In the genomic region with DNA sequence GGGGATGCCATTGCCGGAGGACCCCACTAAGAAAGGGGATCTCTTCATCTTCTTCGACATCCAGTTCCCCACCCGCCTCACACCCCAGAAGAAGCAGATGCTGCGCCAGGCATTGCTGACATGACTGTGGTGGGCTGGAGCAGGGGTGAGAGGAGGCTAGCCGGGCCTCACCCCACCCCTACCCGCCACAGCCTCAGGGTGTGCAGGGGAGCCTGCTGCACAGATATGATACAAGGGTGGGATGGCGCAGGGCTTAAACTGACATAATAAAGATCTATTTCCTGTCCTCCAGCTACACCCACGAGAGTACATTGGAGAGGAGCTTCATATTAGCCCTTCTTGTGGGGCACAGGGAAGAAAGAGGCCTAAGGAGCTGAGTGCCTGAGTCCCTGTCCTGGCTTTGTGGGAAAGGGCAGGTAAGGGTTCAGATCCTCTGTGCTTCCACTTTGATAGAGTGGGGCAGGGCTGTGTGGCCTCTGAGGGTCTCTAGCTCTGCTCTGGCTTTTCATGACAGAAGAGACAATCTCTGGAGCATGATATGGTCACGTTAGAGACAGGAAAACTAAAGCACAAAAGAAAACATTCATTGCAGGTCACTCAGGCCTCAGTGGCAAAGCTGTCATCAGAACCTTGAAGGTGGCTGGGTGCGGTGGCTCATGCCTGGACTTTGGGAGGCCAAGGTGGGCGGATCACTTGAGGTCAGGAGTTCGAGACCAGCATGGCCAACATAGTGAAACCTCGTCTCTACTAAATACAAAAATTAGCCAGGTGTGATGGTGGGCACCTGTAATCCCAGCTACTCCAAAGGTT, we compare ENCODE assay signal across 13 cellular contexts. TPM values are rescaled to one million over a fixed set of nuclear protein-coding genes. Genes with fewer than 3 reads are reported as not detected.
A peak's percentile ranks its signal among the peaks of the same experiment; 100 is the strongest.
DNase-seq lines count a peak whose midpoint lies in the region; ATAC-seq and TF ChIP-seq lines count a peak whose summit lies in the region.
"Had no signal": no experiment of that assay in that cellular context is flagged by ENCODE, and none has a peak within 500 bp of the region (broad histone marks: within the 10 kb centered on the region; RNA-seq: fewer than 3 reads in every experiment).

No MANE protein-coding gene starts in this region.

- intact Hi-C loops in dorsolateral prefrontal cortex (cut with DNase I), result loop anchor here in 1 of 2 donors (5.0 to 10.0 kb wide), 2 partner anchors 202 to 355 kb away; partner anchors contain the start of genes C2CD3 and PPME1

- ATAC-seq in HG02759 (IDR thresholded peaks at IDR 0.05; ENCODE audit: unreplicated experiment), result no peak
- ATAC-seq: pancreas had no signal

- H3K9me3 Mint-ChIP-seq in T-helper 2 cell treated with Interferon-gamma antibody and Interleukin-4, amounts not matched to agents 5 μg/mL and 100 μg/mL, for 36 hours, result no peaks in the 10 kb centered on the region

- peak; percentile 20 for DNase-seq in stimulated activated CD4-positive, alpha-beta T cell treated with anti-CD3 and anti-CD28 coated beads, Interleukin-4, amount 100 ng/mL, for 24 hours
- no peak for DNase-seq in stimulated activated CD4-positive, alpha-beta T cell treated with anti-CD3 and anti-CD28 coated beads, Interleukin-1b, Interleukin-23, amount 100 ng/mL, for 48 hours
- no peak for DNase-seq in T-helper 2 cell treated with Interferon-gamma antibody and Interleukin-4, amounts not matched to agents 5 μg/mL and 100 μg/mL, for 36 hours (ENCODE audit: low spot score)
- peak; percentile 84 to 88 for DNase-seq in erythroblast (lab: John Stamatoyannopoulos, UW)
- DNase-seq in OCI-M2 (lab: John Stamatoyannopoulos, UW; ENCODE audit: unreplicated experiment), result no peak
- DNase-seq in dorsolateral prefrontal cortex, result no peak
- DNase-seq in NCI-H1436 treated with DMSO at 0.1 percent for 48 hours (lab: John Stamatoyannopoulos, UW), result no peak
- DNase-seq: C1 segment of cervical spinal cord; stimulated activated CD4-positive, alpha-beta T cell treated with anti-CD3 and anti-CD28 coated beads, Interleukin-4, amount 100 ng/mL, for 1 hour had no signal

- no peaks in the 10 kb centered on the region for H3K27me3 ChIP-seq in dorsolateral prefrontal cortex
- H3K27me3 ChIP-seq: pancreas had no signal

- peaks cover 54% of the 10 kb centered on the region for H3K4me1 Mint-ChIP-seq in T-helper 2 cell treated with Interferon-gamma antibody and Interleukin-4, amounts not matched to agents 5 μg/mL and 100 μg/mL, for 36 hours (ENCODE audit: low read depth)

- H3K27ac ChIP-seq in dorsolateral prefrontal cortex, result no peak overlapping the region
- H3K27ac ChIP-seq: pancreas had no signal

- peak; percentile 77 for TF ChIP-seq POLR2A in erythroblast (IDR thresholded peaks at IDR 0.05; ENCODE audit: low read length)

- H3K4me3 ChIP-seq in dorsolateral prefrontal cortex, result no peak overlapping the region
- H3K4me3 ChIP-seq: pancreas had no signal

- TF ChIP-seq CTCF in dorsolateral prefrontal cortex (IDR thresholded peaks at IDR 0.05 in 54 of 56, conservative IDR thresholded peaks at IDR 0.05 in 2 of 56; ENCODE audit: low read depth in 1 of 56, partially characterized antibody in 56 of 56), result no peak

- no peak overlapping the region for H3K4me3 Mint-ChIP-seq in T-helper 2 cell treated with Interferon-gamma antibody and Interleukin-4, amounts not matched to agents 5 μg/mL and 100 μg/mL, for 36 hours

- peak overlapping the region; percentile 70 for H3K27ac Mint-ChIP-seq in T-helper 2 cell treated with Interferon-gamma antibody and Interleukin-4, amounts not matched to agents 5 μg/mL and 100 μg/mL, for 36 hours

- H3K27me3 Mint-ChIP-seq in T-helper 2 cell treated with Interferon-gamma antibody and Interleukin-4, amounts not matched to agents 5 μg/mL and 100 μg/mL, for 36 hours (ENCODE audit: low read depth), result no peaks in the 10 kb centered on the region

- H3K36me3 Mint-ChIP-seq in T-helper 2 cell treated with Interferon-gamma antibody and Interleukin-4, amounts not matched to agents 5 μg/mL and 100 μg/mL, for 36 hours (ENCODE audit: low read depth), result peaks cover 29% of the 10 kb centered on the region

RNA-seq across cellular contexts. Expression of gene UCP2, which starts 12.4 kb away (rescaled TPM):
- 10 to 100 TPM in 72 of 120 experiments, 1 to 10 TPM in 48; 3.3 to 33.4 (median 11.2) TPM for total RNA-seq in dorsolateral prefrontal cortex
- total RNA-seq: MCF 10A had no signal

RNA-seq across cellular contexts. Expression of gene DNAJB13, which starts 19.4 kb away (rescaled TPM):
- total RNA-seq in dorsolateral prefrontal cortex, result 1 to 10 TPM in 31 of 120 experiments, under 1 TPM in 66, not detected in 23; 0.24 to 3.0 (median 0.72) TPM
- total RNA-seq: kidney epithelial cell had no signal

RNA-seq across cellular contexts. Expression of gene UCP3, which starts 38.7 kb away (rescaled TPM):
- total RNA-seq in dorsolateral prefrontal cortex, result 10 to 100 TPM in 10 of 120 experiments, 1 to 10 TPM in 110; 2.3 to 15.6 (median 5.9) TPM

Comparison
In these comparisons a context has a peak if more than half of its experiments do, and no peak if none do; other contexts are left out.
1. DNase-seq: peak in stimulated activated CD4-positive, alpha-beta T cell treated with anti-CD3 and anti-CD28 coated beads, Interleukin-4, amount 100 ng/mL, for 24 hours (single experiment) and erythroblast (2 of 2); none in stimulated activated CD4-positive, alpha-beta T cell treated with anti-CD3 and anti-CD28 coated beads, Interleukin-1b, Interleukin-23, amount 100 ng/mL, for 48 hours (single experiment), T-helper 2 cell treated with Interferon-gamma antibody and Interleukin-4, amounts not matched to agents 5 μg/mL and 100 μg/mL, for 36 hours (single experiment), OCI-M2 (single experiment), dorsolateral prefrontal cortex (0 of 10) and NCI-H1436 treated with DMSO at 0.1 percent for 48 hours (single experiment).